In the genomic region with DNA sequence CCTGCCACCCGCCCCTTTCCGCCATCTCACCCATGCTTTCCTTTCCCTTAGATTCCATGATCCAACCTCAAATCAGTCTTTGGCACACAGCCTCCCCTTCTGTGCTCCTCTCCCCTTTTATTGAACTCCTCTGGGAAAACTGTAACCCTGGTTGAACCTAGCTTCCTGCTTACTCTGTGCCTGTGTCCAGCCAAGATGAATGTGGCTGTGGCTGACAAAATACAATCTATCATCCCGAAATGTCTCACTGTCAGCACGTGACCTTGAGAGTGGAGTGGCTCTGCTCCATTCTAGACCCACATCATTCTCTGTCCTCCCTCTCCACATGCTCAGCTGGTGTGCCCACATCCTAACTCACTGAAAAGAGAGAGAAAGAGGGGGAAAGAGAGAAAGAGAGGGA, we compare ENCODE assay signal across 19 cellular contexts. TPM values are rescaled to one million over a fixed set of nuclear protein-coding genes. Genes with fewer than 3 reads are reported as not detected.
DNase-seq lines count a peak whose midpoint lies in the region; ATAC-seq and TF ChIP-seq lines count a peak whose summit lies in the region.
"Had no signal": no experiment of that assay in that cellular context is flagged by ENCODE, and none has a peak within 500 bp of the region (broad histone marks: within the 10 kb centered on the region; RNA-seq: fewer than 3 reads in every experiment).

No MANE protein-coding gene starts in this region.

- in situ Hi-C loops in HAP-1 (cut with MboI; ENCODE audit: low sequenced_read_pairs): no loop called here

- peaks cover 60% of the 10 kb centered on the region for H3K4me1 Mint-ChIP-seq in activated naive CD8-positive, alpha-beta T cell treated with anti-CD3 and anti-CD28 coated beads, Interleukin-2, amount 10 ng/mL, durations not matched to agents 7 days and 5 days
- H3K4me1 Mint-ChIP-seq in activated naive CD8-positive, alpha-beta T cell treated with anti-CD3 and anti-CD28 coated beads, Interleukin-2, amount 50 U/mL, for 24 hours: peaks cover 22% of the 10 kb centered on the region
- H3K4me1 Mint-ChIP-seq in activated CD8-positive, alpha-beta T cell treated with anti-CD3 and anti-CD28 coated beads for 36 hours (ENCODE audit: low read depth): peaks cover 32% of the 10 kb centered on the region
- H3K4me1 Mint-ChIP-seq in central memory CD8-positive, alpha-beta T cell: peaks cover 50% of the 10 kb centered on the region
- peaks cover 32% of the 10 kb centered on the region for H3K4me1 Mint-ChIP-seq in nephron

- no peaks in the 10 kb centered on the region for H3K9me3 ChIP-seq in HAP-1

- peak overlapping the region; percentile 98 for H3K27ac Mint-ChIP-seq in activated naive CD8-positive, alpha-beta T cell treated with anti-CD3 and anti-CD28 coated beads, Interleukin-2, amount 10 ng/mL, durations not matched to agents 7 days and 5 days
- H3K27ac Mint-ChIP-seq in activated naive CD8-positive, alpha-beta T cell treated with anti-CD3 and anti-CD28 coated beads, Interleukin-2, amount 50 U/mL, for 24 hours: no peak overlapping the region
- peak overlapping the region; percentile 63 for H3K27ac Mint-ChIP-seq in activated CD8-positive, alpha-beta T cell treated with anti-CD3 and anti-CD28 coated beads for 36 hours
- no peak overlapping the region for H3K27ac Mint-ChIP-seq in central memory CD8-positive, alpha-beta T cell (ENCODE audit: low read depth)
- H3K27ac Mint-ChIP-seq in nephron: peak overlapping the region; percentile 10 to 63 (median 58)
- H3K27ac Mint-ChIP-seq: B cell, GM23338 had no signal

- H3K4me3 Mint-ChIP-seq in activated naive CD8-positive, alpha-beta T cell treated with anti-CD3 and anti-CD28 coated beads, Interleukin-2, amount 10 ng/mL, durations not matched to agents 7 days and 5 days: peak overlapping the region; percentile 32
- H3K4me3 Mint-ChIP-seq in activated naive CD8-positive, alpha-beta T cell treated with anti-CD3 and anti-CD28 coated beads, Interleukin-2, amount 50 U/mL, for 24 hours: no peak overlapping the region
- no peak overlapping the region for H3K4me3 Mint-ChIP-seq in activated CD8-positive, alpha-beta T cell treated with anti-CD3 and anti-CD28 coated beads for 36 hours
- peak overlapping the region; percentile 56 for H3K4me3 Mint-ChIP-seq in central memory CD8-positive, alpha-beta T cell
- peak overlapping the region in 1 of 3 experiments; percentile 5 for H3K4me3 Mint-ChIP-seq in nephron
- H3K4me3 Mint-ChIP-seq: B cell; CD4-positive, alpha-beta T cell; GM23338 had no signal

- DNase-seq in activated naive CD8-positive, alpha-beta T cell treated with anti-CD3 and anti-CD28 coated beads, Interleukin-2, amount 10 ng/mL, durations not matched to agents 7 days and 5 days: no peak
- DNase-seq in activated naive CD8-positive, alpha-beta T cell treated with anti-CD3 and anti-CD28 coated beads, Interleukin-2, amount 50 U/mL, for 24 hours: no peak
- no peak for DNase-seq in activated CD8-positive, alpha-beta T cell treated with anti-CD3 and anti-CD28 coated beads for 36 hours
- DNase-seq in central memory CD8-positive, alpha-beta T cell (ENCODE audit: low spot score in 2 of 2): no peak
- DNase-seq in inferior parietal cortex (ENCODE audit: extremely low spot score): no peak
- DNase-seq in coronary artery (ENCODE audit: low spot score): no peak
- no peak for DNase-seq in HAP-1 (ENCODE audit: low spot score in 2 of 2)
- DNase-seq: CD4-positive, alpha-beta T cell; GF-D8; KG1; NCI-H1092; NCI-H226; NCI-H526 treated with DMSO at 0.1 percent for 48 hours had no signal

- H3K27me3 Mint-ChIP-seq in activated naive CD8-positive, alpha-beta T cell treated with anti-CD3 and anti-CD28 coated beads, Interleukin-2, amount 10 ng/mL, durations not matched to agents 7 days and 5 days: peaks cover 2% of the 10 kb centered on the region
- H3K27me3 Mint-ChIP-seq in activated naive CD8-positive, alpha-beta T cell treated with anti-CD3 and anti-CD28 coated beads, Interleukin-2, amount 50 U/mL, for 24 hours: peaks cover 7% of the 10 kb centered on the region
- H3K27me3 Mint-ChIP-seq in activated CD8-positive, alpha-beta T cell treated with anti-CD3 and anti-CD28 coated beads for 36 hours: no peaks in the 10 kb centered on the region
- H3K27me3 Mint-ChIP-seq in central memory CD8-positive, alpha-beta T cell: peaks cover 23% of the 10 kb centered on the region
- H3K27me3 Mint-ChIP-seq in nephron (ENCODE audit: low read depth): peaks cover 39% of the 10 kb centered on the region

- H3K4me3 ChIP-seq in coronary artery (no peak overlapping the region), HAP-1 (no peak overlapping the region)
- H3K4me3 ChIP-seq: GM23338 had no signal

- no peaks in the 10 kb centered on the region for H3K4me1 ChIP-seq in HAP-1

- H3K36me3 Mint-ChIP-seq in activated naive CD8-positive, alpha-beta T cell treated with anti-CD3 and anti-CD28 coated beads, Interleukin-2, amount 10 ng/mL, durations not matched to agents 7 days and 5 days: peaks cover 31% of the 10 kb centered on the region
- no peaks in the 10 kb centered on the region for H3K36me3 Mint-ChIP-seq in activated naive CD8-positive, alpha-beta T cell treated with anti-CD3 and anti-CD28 coated beads, Interleukin-2, amount 50 U/mL, for 24 hours (ENCODE audit: low read depth)
- no peaks in the 10 kb centered on the region for H3K36me3 Mint-ChIP-seq in activated CD8-positive, alpha-beta T cell treated with anti-CD3 and anti-CD28 coated beads for 36 hours (ENCODE audit: low read depth)
- peaks cover 5% of the 10 kb centered on the region for H3K36me3 Mint-ChIP-seq in central memory CD8-positive, alpha-beta T cell (ENCODE audit: insufficient read depth)
- H3K36me3 Mint-ChIP-seq in nephron (ENCODE audit: low read depth): peaks cover 3% of the 10 kb centered on the region

- no peak for ATAC-seq in activated naive CD8-positive, alpha-beta T cell treated with anti-CD3 and anti-CD28 coated beads, Interleukin-2, amount 10 ng/mL, durations not matched to agents 7 days and 5 days (ENCODE audit: low read depth)
- no peak for ATAC-seq in activated naive CD8-positive, alpha-beta T cell treated with anti-CD3 and anti-CD28 coated beads, Interleukin-2, amount 50 U/mL, for 24 hours
- no peak for ATAC-seq in activated CD8-positive, alpha-beta T cell treated with anti-CD3 and anti-CD28 coated beads for 36 hours
- no peak for ATAC-seq in central memory CD8-positive, alpha-beta T cell (replicated peaks; ENCODE audit: extremely low read depth, poor library complexity, severe bottlenecking)
- ATAC-seq: GM23338 had no signal

- H3K27ac ChIP-seq in coronary artery: no peak overlapping the region
- H3K27ac ChIP-seq: RWPE1 had no signal

- no peaks in the 10 kb centered on the region for H3K36me3 ChIP-seq in HAP-1 (replicated peaks)

- no peak for TF ChIP-seq CTCF in activated CD8-positive, alpha-beta T cell treated with anti-CD3 and anti-CD28 coated beads for 36 hours (IDR thresholded peaks at IDR 0.05)
- no peak for TF ChIP-seq CTCF in nephron (IDR thresholded peaks at IDR 0.05; ENCODE audit: unreplicated experiment in 3 of 3)
- no peak for TF ChIP-seq CTCF in coronary artery (IDR thresholded peaks at IDR 0.05)

- intact Hi-C loops in activated CD8-positive, alpha-beta T cell treated with anti-CD3 and anti-CD28 coated beads for 36 hours (cut with micrococcal nuclease): no loop called here

- POLR2A ChIA-PET in activated naive CD8-positive, alpha-beta T cell treated with anti-CD3 and anti-CD28 coated beads, Interleukin-2, amount 10 ng/mL, durations not matched to agents 7 days and 5 days (lab: Charles Lee): interaction anchor here (4.5 kb wide), 1 partner anchor 12 kb away, joined by 91 read pairs; a partner anchor contains a TSS
- POLR2A ChIA-PET in activated CD8-positive, alpha-beta T cell treated with anti-CD3 and anti-CD28 coated beads for 36 hours (lab: Charles Lee): no interaction called here

- peaks cover 20% of the 10 kb centered on the region for H3K9me3 Mint-ChIP-seq in activated naive CD8-positive, alpha-beta T cell treated with anti-CD3 and anti-CD28 coated beads, Interleukin-2, amount 10 ng/mL, durations not matched to agents 7 days and 5 days
- peaks cover 10% of the 10 kb centered on the region for H3K9me3 Mint-ChIP-seq in activated naive CD8-positive, alpha-beta T cell treated with anti-CD3 and anti-CD28 coated beads, Interleukin-2, amount 50 U/mL, for 24 hours
- peaks cover 3% of the 10 kb centered on the region for H3K9me3 Mint-ChIP-seq in activated CD8-positive, alpha-beta T cell treated with anti-CD3 and anti-CD28 coated beads for 36 hours
- H3K9me3 Mint-ChIP-seq in central memory CD8-positive, alpha-beta T cell: no peaks in the 10 kb centered on the region
- peaks cover 23% of the 10 kb centered on the region for H3K9me3 Mint-ChIP-seq in nephron

- peaks cover 19% of the 10 kb centered on the region for H3K27me3 ChIP-seq in HAP-1 (ENCODE audit: low read depth)

- CTCF ChIA-PET in activated CD8-positive, alpha-beta T cell treated with anti-CD3 and anti-CD28 coated beads for 36 hours (lab: Charles Lee): interaction anchor here (0.7 to 4.7 kb wide), 2 partner anchors 12 to 68 kb away, joined by 3 to 33 read pairs; a partner anchor contains a TSS

RNA-seq across cellular contexts. Expression of a gene that starts 11.0 kb away (rescaled TPM):
- under 1 TPM; 0.82 to 1.00 TPM for total RNA-seq in activated naive CD8-positive, alpha-beta T cell treated with anti-CD3 and anti-CD28 coated beads, Interleukin-2, amount 10 ng/mL, durations not matched to agents 7 days and 5 days
- under 1 TPM; 0.56 to 0.68 TPM for total RNA-seq in activated CD8-positive, alpha-beta T cell treated with anti-CD3 and anti-CD28 coated beads for 36 hours
- total RNA-seq: B cell; CD4-positive, alpha-beta T cell; GM23338; MCF 10A; OCI-LY7 had no signal

RNA-seq across cellular contexts. Expression of a gene that starts 60.0 kb away (rescaled TPM):
- not detected for total RNA-seq in activated naive CD8-positive, alpha-beta T cell treated with anti-CD3 and anti-CD28 coated beads, Interleukin-2, amount 10 ng/mL, durations not matched to agents 7 days and 5 days
- total RNA-seq in activated CD8-positive, alpha-beta T cell treated with anti-CD3 and anti-CD28 coated beads for 36 hours: not detected
- total RNA-seq: B cell, GM23338 had no signal

Comparison
In these comparisons a context has a peak if more than half of its experiments do, and no peak if none do; other contexts are left out.
1. H3K27ac Mint-ChIP-seq: peak in activated naive CD8-positive, alpha-beta T cell treated with anti-CD3 and anti-CD28 coated beads, Interleukin-2, amount 10 ng/mL, durations not matched to agents 7 days and 5 days (single experiment), activated CD8-positive, alpha-beta T cell treated with anti-CD3 and anti-CD28 coated beads for 36 hours (single experiment) and nephron (3 of 3); none in activated naive CD8-positive, alpha-beta T cell treated with anti-CD3 and anti-CD28 coated beads, Interleukin-2, amount 50 U/mL, for 24 hours (single experiment) and central memory CD8-positive, alpha-beta T cell (single experiment).
2. H3K4me3 Mint-ChIP-seq: peak in activated naive CD8-positive, alpha-beta T cell treated with anti-CD3 and anti-CD28 coated beads, Interleukin-2, amount 10 ng/mL, durations not matched to agents 7 days and 5 days (single experiment) and central memory CD8-positive, alpha-beta T cell (single experiment); none in activated naive CD8-positive, alpha-beta T cell treated with anti-CD3 and anti-CD28 coated beads, Interleukin-2, amount 50 U/mL, for 24 hours (single experiment) and activated CD8-positive, alpha-beta T cell treated with anti-CD3 and anti-CD28 coated beads for 36 hours (single experiment).